Comparison of ENCODE assay signal across 8 cellular contexts in genomic region chr2:219962801-219963200, GRCh38.
"Had no signal": no experiment of that assay in that cellular context is flagged by ENCODE, and none has a peak within 500 bp of the region (broad histone marks: within the 10 kb centered on the region; RNA-seq: fewer than 3 reads in every experiment).

No MANE protein-coding gene starts in this region.

- H3K4me1 Mint-ChIP-seq: IgD-negative memory B cell had no signal

- H3K9ac ChIP-seq: GM23248 had no signal

- H3K9me3 Mint-ChIP-seq: HFFc6 had no signal

- H2AFZ ChIP-seq: GM23248 had no signal

- H3K9me3 ChIP-seq: HAP-1 had no signal

- H3K4me3 ChIP-seq: GM23248, HAP-1 had no signal

- H3K36me3 ChIP-seq: HAP-1 had no signal

- H3K27ac Mint-ChIP-seq: HFFc6, IgD-negative memory B cell had no signal

- H3K27ac ChIP-seq: GM23248, HL-60 had no signal

- FAIRE-seq: HepG2 had no signal

- DNase-seq: GM23248, GOT3, H7, HFFc6 had no signal

- H3K4me1 ChIP-seq: HAP-1 had no signal

- H3K4me3 Mint-ChIP-seq: HFFc6, IgD-negative memory B cell had no signal
